Comparison of ENCODE assay signal across 1 cellular context in the genomic region with DNA sequence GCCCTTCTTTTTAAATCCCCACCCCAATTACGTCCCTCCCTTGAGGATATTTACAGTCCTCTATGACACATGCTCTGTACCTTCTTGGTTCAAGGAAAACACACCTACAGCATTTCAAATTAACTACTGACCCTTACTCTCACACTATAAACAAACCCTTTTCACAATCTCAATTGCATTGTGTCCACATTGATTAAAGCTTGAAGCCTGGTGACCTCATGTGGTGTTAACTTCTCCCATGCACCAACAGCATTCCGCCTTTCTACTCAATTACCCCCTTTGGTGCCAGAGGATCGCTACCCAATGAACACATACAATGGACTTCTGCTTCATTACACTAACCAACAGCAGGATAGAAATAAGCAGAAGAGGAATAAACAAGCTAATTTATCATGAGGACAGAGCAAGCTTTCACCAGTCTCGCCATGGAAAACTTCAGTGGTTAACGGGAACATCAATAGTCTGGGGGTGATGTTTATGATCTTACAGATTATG.
A peak's percentile ranks its signal among the peaks of the same experiment; 100 is the strongest.
TF ChIP-seq lines count a peak whose summit lies in the region.

No MANE protein-coding gene starts in this region.

TF ChIP-seq in HEK293, 187 proteins besides CTCF, POLR2A, EP300 and RAD21 (continued from another document and continues in another):
- TF ChIP-seq PRDM1 (tag by site-specific recombination; IDR thresholded peaks at IDR 0.05) (no peak), MEIS1 (CRISPR knock-in tag; IDR thresholded peaks at IDR 0.05; ENCODE audit: borderline replicate concordance) (peak; percentile 72; the same call in 1 of the 2 replicates), ZNF311 (tag by site-specific recombination; IDR thresholded peaks at IDR 0.05; ENCODE audit: borderline replicate concordance) (no peak), ZNF530 (tag by site-specific recombination; IDR thresholded peaks at IDR 0.05; ENCODE audit: low read depth) (no peak), KLF10 (tag by site-specific recombination; IDR thresholded peaks at IDR 0.05) (peak; percentile 93), KLF17 (tag by site-specific recombination; IDR thresholded peaks at IDR 0.05) (peak; percentile 99), ZNF16 (tag by site-specific recombination; IDR thresholded peaks at IDR 0.05; ENCODE audit: low read depth) (no peak), IKZF3 (tag by site-specific recombination; IDR thresholded peaks at IDR 0.05) (peak; percentile 94), ZNF629 (tag by site-specific recombination; IDR thresholded peaks at IDR 0.05) (peak; percentile 97), ZNF521 (tag by site-specific recombination; IDR thresholded peaks at IDR 0.05) (no peak), ZNF404 (tag by site-specific recombination; IDR thresholded peaks at IDR 0.05) (no peak), ZNF658 (tag by site-specific recombination; IDR thresholded peaks at IDR 0.05) (no peak), ZNF580 (tag by site-specific recombination; IDR thresholded peaks at IDR 0.05) (peak; percentile 98), ZNF112 (tag by site-specific recombination; IDR thresholded peaks at IDR 0.05) (no peak), ZNF398 (tag by site-specific recombination; IDR thresholded peaks at IDR 0.05) (peak; percentile 48; the same call in 1 of the 2 replicates), ZNF776 (tag by site-specific recombination; IDR thresholded peaks at IDR 0.05; ENCODE audit: borderline replicate concordance) (no peak), GLI2 (tag by site-specific recombination; IDR thresholded peaks at IDR 0.05; ENCODE audit: borderline replicate concordance, low read depth) (peak; percentile 97), ZNF423 (tag by site-specific recombination; IDR thresholded peaks at IDR 0.05) (peak; percentile 53; the same call in 1 of the 2 replicates), FEZF1 (tag by site-specific recombination; IDR thresholded peaks at IDR 0.05) (peak; percentile 99), SALL2 (tag by site-specific recombination; IDR thresholded peaks at IDR 0.05; ENCODE audit: borderline replicate concordance) (no peak), ZNF785 (tag by site-specific recombination; IDR thresholded peaks at IDR 0.05) (no peak), ZNF473 (tag by site-specific recombination; IDR thresholded peaks at IDR 0.05) (no peak), ZNF585B (tag by site-specific recombination; IDR thresholded peaks at IDR 0.05) (no peak), HOXC10 (CRISPR knock-in tag; IDR thresholded peaks at IDR 0.05) (no peak), ZBTB8A (tag by site-specific recombination; IDR thresholded peaks at IDR 0.05) (peak; percentile 72), ZNF23 (tag by site-specific recombination; IDR thresholded peaks at IDR 0.05; ENCODE audit: borderline replicate concordance) (no peak), ZNF366 (tag by site-specific recombination; conservative IDR thresholded peaks at IDR 0.05) (peak; percentile 74), MZF1 (tag by site-specific recombination; IDR thresholded peaks at IDR 0.05; ENCODE audit: borderline replicate concordance) (peak; percentile 94), SETDB1 (IDR thresholded peaks at IDR 0.05; ENCODE audit: insufficient read length, low read length) (peak; percentile 22), ZNF146 (tag by site-specific recombination; IDR thresholded peaks at IDR 0.05) (peak; percentile 87), ZNF274 (IDR thresholded peaks at IDR 0.05; ENCODE audit: low read length) (no peak), ZNF274 (tag by site-specific recombination; IDR thresholded peaks at IDR 0.05; ENCODE audit: borderline replicate concordance) (no peak), ZNF792 (tag by site-specific recombination; IDR thresholded peaks at IDR 0.05) (no peak; the same call in 1 of the 2 replicates), ZNF548 (tag by site-specific recombination; IDR thresholded peaks at IDR 0.05) (no peak), MYNN (tag by site-specific recombination; IDR thresholded peaks at IDR 0.05; ENCODE audit: borderline replicate concordance) (no peak), ZNF394 (tag by site-specific recombination; IDR thresholded peaks at IDR 0.05; ENCODE audit: borderline replicate concordance) (peak; percentile 75; the same call in 1 of the 2 replicates), GLI4 (tag by site-specific recombination; IDR thresholded peaks at IDR 0.05) (no peak), ZBTB7A (tag by site-specific recombination; IDR thresholded peaks at IDR 0.05; ENCODE audit: low read depth) (no peak), ZXDB (tag by site-specific recombination; IDR thresholded peaks at IDR 0.05) (peak; percentile 98), ZNF560 (tag by site-specific recombination; IDR thresholded peaks at IDR 0.05; ENCODE audit: borderline replicate concordance) (no peak), WT1 (tag by site-specific recombination; IDR thresholded peaks at IDR 0.05) (peak; percentile 97), PRDM2 (tag by site-specific recombination; IDR thresholded peaks at IDR 0.05; ENCODE audit: borderline replicate concordance) (no peak), ZNF202 (tag by site-specific recombination; IDR thresholded peaks at IDR 0.05; ENCODE audit: borderline replicate concordance) (no peak)
- TF ChIP-seq, protein P1, sequence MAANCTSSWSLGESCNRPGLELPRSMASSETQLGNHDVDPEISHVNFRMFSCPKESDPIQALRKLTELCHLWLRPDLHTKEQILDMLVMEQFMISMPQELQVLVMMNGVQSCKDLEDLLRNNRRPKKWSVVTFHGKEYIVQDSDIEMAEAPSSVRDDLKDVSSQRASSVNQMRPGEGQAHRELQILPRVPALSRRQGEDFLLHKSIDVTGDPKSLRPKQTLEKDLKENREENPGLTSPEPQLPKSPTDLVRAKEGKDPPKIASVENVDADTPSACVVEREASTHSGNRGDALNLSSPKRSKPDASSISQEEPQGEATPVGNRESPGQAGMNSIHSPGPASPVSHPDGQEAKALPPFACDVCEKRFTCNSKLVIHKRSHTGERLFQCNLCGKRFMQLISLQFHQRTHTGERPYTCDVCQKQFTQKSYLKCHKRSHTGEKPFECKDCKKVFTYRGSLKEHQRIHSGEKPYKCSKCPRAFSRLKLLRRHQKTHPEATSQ (tag by site-specific recombination; IDR thresholded peaks at IDR 0.05) = 0 out of 2 replicates have a peak, but pooled peaks have one; percentile 43
- TF ChIP-seq, protein P2, sequence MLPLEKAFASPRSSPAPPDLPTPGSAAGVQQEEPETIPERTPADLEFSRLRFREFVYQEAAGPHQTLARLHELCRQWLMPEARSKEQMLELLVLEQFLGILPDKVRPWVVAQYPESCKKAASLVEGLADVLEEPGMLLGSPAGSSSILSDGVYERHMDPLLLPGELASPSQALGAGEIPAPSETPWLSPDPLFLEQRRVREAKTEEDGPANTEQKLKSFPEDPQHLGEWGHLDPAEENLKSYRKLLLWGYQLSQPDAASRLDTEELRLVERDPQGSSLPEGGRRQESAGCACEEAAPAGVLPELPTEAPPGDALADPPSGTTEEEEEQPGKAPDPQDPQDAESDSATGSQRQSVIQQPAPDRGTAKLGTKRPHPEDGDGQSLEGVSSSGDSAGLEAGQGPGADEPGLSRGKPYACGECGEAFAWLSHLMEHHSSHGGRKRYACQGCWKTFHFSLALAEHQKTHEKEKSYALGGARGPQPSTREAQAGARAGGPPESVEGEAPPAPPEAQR (tag by site-specific recombination; IDR thresholded peaks at IDR 0.05) = no peak
- TF ChIP-seq, protein P3, sequence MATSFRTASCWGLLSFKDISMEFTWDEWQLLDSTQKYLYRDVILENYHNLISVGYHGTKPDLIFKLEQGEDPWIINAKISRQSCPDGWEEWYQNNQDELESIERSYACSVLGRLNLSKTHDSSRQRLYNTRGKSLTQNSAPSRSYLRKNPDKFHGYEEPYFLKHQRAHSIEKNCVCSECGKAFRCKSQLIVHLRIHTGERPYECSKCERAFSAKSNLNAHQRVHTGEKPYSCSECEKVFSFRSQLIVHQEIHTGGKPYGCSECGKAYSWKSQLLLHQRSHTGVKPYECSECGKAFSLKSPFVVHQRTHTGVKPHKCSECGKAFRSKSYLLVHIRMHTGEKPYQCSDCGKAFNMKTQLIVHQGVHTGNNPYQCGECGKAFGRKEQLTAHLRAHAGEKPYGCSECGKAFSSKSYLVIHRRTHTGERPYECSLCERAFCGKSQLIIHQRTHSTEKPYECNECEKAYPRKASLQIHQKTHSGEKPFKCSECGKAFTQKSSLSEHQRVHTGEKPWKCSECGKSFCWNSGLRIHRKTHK (tag by site-specific recombination; IDR thresholded peaks at IDR 0.05) = no peak
- TF ChIP-seq, protein P4, sequence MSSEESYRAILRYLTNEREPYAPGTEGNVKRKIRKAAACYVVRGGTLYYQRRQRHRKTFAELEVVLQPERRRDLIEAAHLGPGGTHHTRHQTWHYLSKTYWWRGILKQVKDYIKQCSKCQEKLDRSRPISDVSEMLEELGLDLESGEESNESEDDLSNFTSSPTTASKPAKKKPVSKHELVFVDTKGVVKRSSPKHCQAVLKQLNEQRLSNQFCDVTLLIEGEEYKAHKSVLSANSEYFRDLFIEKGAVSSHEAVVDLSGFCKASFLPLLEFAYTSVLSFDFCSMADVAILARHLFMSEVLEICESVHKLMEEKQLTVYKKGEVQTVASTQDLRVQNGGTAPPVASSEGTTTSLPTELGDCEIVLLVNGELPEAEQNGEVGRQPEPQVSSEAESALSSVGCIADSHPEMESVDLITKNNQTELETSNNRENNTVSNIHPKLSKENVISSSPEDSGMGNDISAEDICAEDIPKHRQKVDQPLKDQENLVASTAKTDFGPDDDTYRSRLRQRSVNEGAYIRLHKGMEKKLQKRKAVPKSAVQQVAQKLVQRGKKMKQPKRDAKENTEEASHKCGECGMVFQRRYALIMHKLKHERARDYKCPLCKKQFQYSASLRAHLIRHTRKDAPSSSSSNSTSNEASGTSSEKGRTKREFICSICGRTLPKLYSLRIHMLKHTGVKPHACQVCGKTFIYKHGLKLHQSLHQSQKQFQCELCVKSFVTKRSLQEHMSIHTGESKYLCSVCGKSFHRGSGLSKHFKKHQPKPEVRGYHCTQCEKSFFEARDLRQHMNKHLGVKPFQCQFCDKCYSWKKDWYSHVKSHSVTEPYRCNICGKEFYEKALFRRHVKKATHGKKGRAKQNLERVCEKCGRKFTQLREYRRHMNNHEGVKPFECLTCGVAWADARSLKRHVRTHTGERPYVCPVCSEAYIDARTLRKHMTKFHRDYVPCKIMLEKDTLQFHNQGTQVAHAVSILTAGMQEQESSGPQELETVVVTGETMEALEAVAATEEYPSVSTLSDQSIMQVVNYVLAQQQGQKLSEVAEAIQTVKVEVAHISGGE (tag by site-specific recombination; conservative IDR thresholded peaks at IDR 0.05; ENCODE audit: low read depth) = no peak
